15 cellular contexts compared by ENCODE assay signal in the genomic region with DNA sequence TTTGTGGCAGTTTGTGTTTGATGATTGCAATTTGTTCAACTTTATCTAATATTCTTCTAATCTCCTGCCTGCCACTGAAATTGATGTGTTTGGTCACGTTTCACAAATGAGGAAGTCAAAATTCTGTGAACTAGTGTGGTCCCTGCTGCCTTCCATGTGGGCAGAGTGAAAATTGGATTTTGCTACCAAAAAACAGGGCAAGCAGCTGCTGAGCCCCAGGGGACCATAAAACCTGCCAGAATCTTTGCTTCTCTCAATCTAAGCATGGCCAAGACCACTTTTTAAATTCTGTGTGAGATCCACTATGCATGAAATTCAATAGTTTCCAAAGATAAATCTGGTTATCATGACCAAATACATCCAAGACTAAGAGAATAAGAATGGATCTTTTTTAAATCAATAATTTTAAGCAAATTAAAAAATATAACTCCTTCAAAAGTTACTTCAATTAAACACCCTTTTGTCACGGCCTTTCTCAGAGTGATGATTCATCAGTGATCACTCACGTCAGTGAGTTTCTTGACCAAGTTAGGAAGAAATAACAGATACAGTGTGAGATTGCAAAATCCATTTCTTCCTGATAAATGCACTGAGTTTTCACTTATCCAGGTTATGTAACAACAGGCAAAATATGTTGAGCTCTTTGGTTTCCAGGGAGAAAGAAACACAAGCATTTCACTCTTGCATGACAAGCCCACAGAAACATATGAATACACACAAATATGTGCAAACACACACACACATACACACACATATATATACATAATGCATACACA.
A peak's percentile ranks its signal among the peaks of the same experiment; 100 is the strongest.
DNase-seq lines count a peak whose midpoint lies in the region; ATAC-seq, FAIRE-seq and TF ChIP-seq lines count a peak whose summit lies in the region.
"Had no signal": no experiment of that assay in that cellular context is flagged by ENCODE, and none has a peak within 500 bp of the region (broad histone marks: within the 10 kb centered on the region; RNA-seq: fewer than 3 reads in every experiment).

No MANE protein-coding gene starts in this region.

- H3K9me1 ChIP-seq in K562 (ENCODE audit: control insufficient read depth, insufficient read depth, low read length): no peaks in the 10 kb centered on the region

- ATAC-seq in K562 (no peak), lower lobe of right lung (peak; percentile 50 to 56)
- ATAC-seq: psoas muscle had no signal

- TF ChIP-seq CTCF in D721Med (IDR thresholded peaks at IDR 0.05; ENCODE audit: insufficient read depth, missing control alignments) (no peak), K562 (IDR thresholded peaks at IDR 0.05 in 2 of 3, conservative IDR thresholded peaks at IDR 0.05 in 1 of 3; ENCODE audit: insufficient read depth in 2 of 3, low read depth in 1 of 3, low read length in 3 of 3) (no peak), lower lobe of right lung (IDR thresholded peaks at IDR 0.05) (no peak)

- no peaks in the 10 kb centered on the region for H3K79me2 ChIP-seq in K562 (ENCODE audit: control insufficient read depth, insufficient read depth, low read length)

- in situ Hi-C loops in K562 (cut with MboI): no loop called here

- FAIRE-seq in D721Med (lab: Jason Lieb, UNC) (peak; percentile 58), K562 (lab: Jason Lieb, UNC) (no peak)
- FAIRE-seq: H54 had no signal

- H3K27ac ChIP-seq in K562 (ENCODE audit: extremely low read depth, low read depth, low read length): no peak overlapping the region
- no peak overlapping the region for H3K27ac ChIP-seq in lower lobe of right lung
- H3K27ac ChIP-seq: psoas muscle had no signal

- no peak for TF ChIP-seq EP300 in K562 (IDR thresholded peaks at IDR 0.05; ENCODE audit: low read length)

- WGBS in K562 (ENCODE audit: insufficient coverage, low coverage, missing lambda C conversion rate): 0% methylated on average over 3 of the region's 3 CpGs

- no peaks in the 10 kb centered on the region for H3K9me3 ChIP-seq in K562 (replicated peaks; ENCODE audit: control insufficient read depth, insufficient read depth, low read depth, low read length)
- no peaks in the 10 kb centered on the region for H3K9me3 ChIP-seq in lower lobe of right lung
- H3K9me3 ChIP-seq: BE2C, psoas muscle, SK-N-SH had no signal

- CTCF ChIA-PET in K562 (lab: Yijun Ruan, JAX; ENCODE audit: low intra/inter-chr PET ratio): no interaction called here

- H2AFZ ChIP-seq in K562 (ENCODE audit: low read depth, low read length): no peak overlapping the region

- intact Hi-C loops in K562 (cut with micrococcal nuclease) (no loop called here), lower lobe of right lung (cut with DNase I) (no loop called here)

- H3K4me2 ChIP-seq in K562 (ENCODE audit: insufficient read depth, low read length): no peak overlapping the region
- H3K4me2 ChIP-seq: SK-N-SH had no signal

- H3K4me3 ChIP-seq in K562: no peak overlapping the region
- no peak overlapping the region for H3K4me3 ChIP-seq in lower lobe of right lung
- H3K4me3 ChIP-seq: psoas muscle had no signal

- no TSS peak for BruUV-seq in K562 (replicated peaks; lab: Mats Ljungman, UMichigan)

- DNase-seq in D721Med (ENCODE audit: insufficient read length, low spot score) (no peak), NCI-H446 treated with DMSO at 0.1 percent for 48 hours (lab: John Stamatoyannopoulos, UW) (peak; percentile 56), K562 (ENCODE audit: extremely low read depth in 1 of 4, low spot score in 3 of 4) (no peak), lower lobe of right lung (no peak), epidermal melanocyte (ENCODE audit: insufficient read length, low spot score) (no peak), LoVo (ENCODE audit: low spot score) (no peak), KG1 (lab: John Stamatoyannopoulos, UW) (no peak)
- no peak for DNase-seq in activated naive CD4-positive, alpha-beta T cell (lab: John Stamatoyannopoulos, UW)
- DNase-seq: BE2C, EL, NCI-H1417 treated with DMSO at 0.1 percent for 48 hours, NCI-H69, psoas muscle, SK-N-SH had no signal

- no peaks in the 10 kb centered on the region for H4K20me1 ChIP-seq in K562 (replicated peaks; ENCODE audit: control insufficient read depth, insufficient read depth, low read length)

- H3K27me3 ChIP-seq in K562 (ENCODE audit: control insufficient read depth in 2 of 2, insufficient read depth in 2 of 2, low read length in 2 of 2) (no peaks in the 10 kb centered on the region), lower lobe of right lung (ENCODE audit: low read depth) (no peaks in the 10 kb centered on the region)
- H3K27me3 ChIP-seq: BE2C had no signal

- no peak for TF ChIP-seq RAD21 in K562 (CRISPR knock-in tag; conservative IDR thresholded peaks at IDR 0.05 in 1 of 2, IDR thresholded peaks at IDR 0.05 in 1 of 2)

- no peak for TF ChIP-seq POLR2A in K562 (conservative IDR thresholded peaks at IDR 0.05)

- no peak overlapping the region for H3K9ac ChIP-seq in K562 (ENCODE audit: insufficient read depth in 1 of 2, low read depth in 2 of 2, low read length in 2 of 2)
- H3K9ac ChIP-seq: SK-N-SH had no signal

- H3K36me3 ChIP-seq in K562 (ENCODE audit: control insufficient read depth, insufficient read depth, low read length) (no peaks in the 10 kb centered on the region), lower lobe of right lung (no peaks in the 10 kb centered on the region)
- H3K36me3 ChIP-seq: BE2C had no signal

- H3K4me1 ChIP-seq in K562 (replicated peaks in 1 of 2; ENCODE audit: control insufficient read depth in 2 of 2, insufficient read depth in 2 of 2, low read length in 2 of 2): no peaks in the 10 kb centered on the region
- no peaks in the 10 kb centered on the region for H3K4me1 ChIP-seq in lower lobe of right lung
- H3K4me1 ChIP-seq: BE2C, psoas muscle had no signal

- POLR2A ChIA-PET in K562 (lab: Yijun Ruan, JAX): no interaction called here

TF ChIP-seq in K562, 482 proteins besides CTCF, POLR2A, EP300 and RAD21:
- TF ChIP-seq SPI1 (IDR thresholded peaks at IDR 0.05; ENCODE audit: borderline replicate concordance, low read depth, low read length) (peak; percentile 28; the same call in 1 of the 2 replicates), FOXP1 (CRISPR knock-in tag; IDR thresholded peaks at IDR 0.05) (no peak)
TF ChIP-seq in K562: peak in this region for 1.
